In the genomic region with DNA sequence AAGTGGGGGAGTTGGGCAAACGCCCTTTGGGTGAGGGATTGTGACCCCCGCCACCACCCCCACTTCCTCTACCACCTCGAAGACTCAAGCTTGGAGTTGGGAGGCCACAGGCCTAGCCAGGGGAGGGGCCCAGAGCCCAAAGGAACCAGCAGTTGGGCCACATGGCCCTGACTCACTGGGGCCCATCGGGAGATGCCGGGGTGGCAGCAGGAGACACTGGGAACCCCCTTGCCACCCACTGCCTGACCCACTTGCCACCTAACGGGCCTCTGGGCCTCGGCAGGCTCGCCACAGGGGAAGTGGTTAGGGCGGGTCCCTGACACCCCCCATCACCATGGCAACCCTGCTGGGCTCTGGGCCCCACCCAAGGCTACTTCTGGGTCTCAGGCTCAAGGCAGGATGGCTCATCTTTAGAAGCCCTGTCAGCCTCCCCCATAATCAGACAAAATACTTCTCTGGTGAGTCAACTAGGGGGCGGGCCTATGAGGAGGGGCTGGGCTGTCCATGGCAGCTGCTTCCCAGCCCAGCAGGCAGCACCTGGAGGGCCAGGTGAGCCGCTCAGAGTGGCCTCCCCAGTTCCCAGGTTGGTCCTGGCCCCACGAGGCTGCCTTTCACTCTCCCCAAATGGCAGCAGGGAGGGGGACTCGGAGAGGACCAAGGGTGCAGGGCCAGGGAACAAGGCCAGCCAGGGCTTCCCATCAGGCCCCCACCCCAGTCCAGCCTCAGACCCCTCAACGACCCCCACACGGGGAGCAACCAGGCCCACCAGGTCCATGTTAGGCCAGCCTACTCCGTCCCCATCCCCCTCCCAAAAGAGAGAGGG, we compare ENCODE assay signal across 1 cellular context.
TF ChIP-seq lines count a peak whose summit lies in the region.

No MANE protein-coding gene starts in this region.

TF ChIP-seq in HEK293, 187 proteins besides CTCF, POLR2A, EP300 and RAD21 (continued from another document):
- TF ChIP-seq TSHZ1 (tag by site-specific recombination; IDR thresholded peaks at IDR 0.05; ENCODE audit: borderline replicate concordance): no peak
- no peak for TF ChIP-seq ZNF24 (tag by site-specific recombination; IDR thresholded peaks at IDR 0.05)
- TF ChIP-seq ZNF155 (tag by site-specific recombination; IDR thresholded peaks at IDR 0.05): no peak
- TF ChIP-seq ZBTB48 (tag by site-specific recombination; IDR thresholded peaks at IDR 0.05): 0 out of 2 replicates have a peak, but pooled peaks have one; percentile 8
- TF ChIP-seq ZBTB10 (tag by site-specific recombination; IDR thresholded peaks at IDR 0.05): peak; percentile 22; the same call in 1 of the 2 replicates
- peak; percentile 55; the same call in 1 of the 2 replicates for TF ChIP-seq ZNF335 (tag by site-specific recombination; conservative IDR thresholded peaks at IDR 0.05)
- TF ChIP-seq, protein P1, sequence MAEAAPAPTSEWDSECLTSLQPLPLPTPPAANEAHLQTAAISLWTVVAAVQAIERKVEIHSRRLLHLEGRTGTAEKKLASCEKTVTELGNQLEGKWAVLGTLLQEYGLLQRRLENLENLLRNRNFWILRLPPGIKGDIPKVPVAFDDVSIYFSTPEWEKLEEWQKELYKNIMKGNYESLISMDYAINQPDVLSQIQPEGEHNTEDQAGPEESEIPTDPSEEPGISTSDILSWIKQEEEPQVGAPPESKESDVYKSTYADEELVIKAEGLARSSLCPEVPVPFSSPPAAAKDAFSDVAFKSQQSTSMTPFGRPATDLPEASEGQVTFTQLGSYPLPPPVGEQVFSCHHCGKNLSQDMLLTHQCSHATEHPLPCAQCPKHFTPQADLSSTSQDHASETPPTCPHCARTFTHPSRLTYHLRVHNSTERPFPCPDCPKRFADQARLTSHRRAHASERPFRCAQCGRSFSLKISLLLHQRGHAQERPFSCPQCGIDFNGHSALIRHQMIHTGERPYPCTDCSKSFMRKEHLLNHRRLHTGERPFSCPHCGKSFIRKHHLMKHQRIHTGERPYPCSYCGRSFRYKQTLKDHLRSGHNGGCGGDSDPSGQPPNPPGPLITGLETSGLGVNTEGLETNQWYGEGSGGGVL (tag by site-specific recombination; IDR thresholded peaks at IDR 0.05): 0 out of 2 replicates have a peak, but pooled peaks have one; percentile 6
- no peak for TF ChIP-seq ZBTB17 (tag by site-specific recombination; IDR thresholded peaks at IDR 0.05)
- no peak for TF ChIP-seq PRDM6 (tag by site-specific recombination; IDR thresholded peaks at IDR 0.05)
- TF ChIP-seq ZNF311 (tag by site-specific recombination; IDR thresholded peaks at IDR 0.05; ENCODE audit: borderline replicate concordance): no peak
- no peak for TF ChIP-seq ZNF175 (tag by site-specific recombination; IDR thresholded peaks at IDR 0.05)
- TF ChIP-seq ZNF837 (tag by site-specific recombination; IDR thresholded peaks at IDR 0.05): no peak
- no peak for TF ChIP-seq ZBTB21 (tag by site-specific recombination; IDR thresholded peaks at IDR 0.05)
- TF ChIP-seq, protein P2, sequence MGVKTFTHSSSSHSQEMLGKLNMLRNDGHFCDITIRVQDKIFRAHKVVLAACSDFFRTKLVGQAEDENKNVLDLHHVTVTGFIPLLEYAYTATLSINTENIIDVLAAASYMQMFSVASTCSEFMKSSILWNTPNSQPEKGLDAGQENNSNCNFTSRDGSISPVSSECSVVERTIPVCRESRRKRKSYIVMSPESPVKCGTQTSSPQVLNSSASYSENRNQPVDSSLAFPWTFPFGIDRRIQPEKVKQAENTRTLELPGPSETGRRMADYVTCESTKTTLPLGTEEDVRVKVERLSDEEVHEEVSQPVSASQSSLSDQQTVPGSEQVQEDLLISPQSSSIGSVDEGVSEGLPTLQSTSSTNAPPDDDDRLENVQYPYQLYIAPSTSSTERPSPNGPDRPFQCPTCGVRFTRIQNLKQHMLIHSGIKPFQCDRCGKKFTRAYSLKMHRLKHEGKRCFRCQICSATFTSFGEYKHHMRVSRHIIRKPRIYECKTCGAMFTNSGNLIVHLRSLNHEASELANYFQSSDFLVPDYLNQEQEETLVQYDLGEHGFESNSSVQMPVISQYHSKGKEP (tag by site-specific recombination; IDR thresholded peaks at IDR 0.05): no peak
- TF ChIP-seq OVOL3 (tag by site-specific recombination; IDR thresholded peaks at IDR 0.05): no peak
- no peak for TF ChIP-seq ZNF843 (tag by site-specific recombination; IDR thresholded peaks at IDR 0.05)
- TF ChIP-seq ZIC2 (tag by site-specific recombination; IDR thresholded peaks at IDR 0.05): peak; percentile 83
- no peak for TF ChIP-seq ZNF169 (tag by site-specific recombination; IDR thresholded peaks at IDR 0.05)
- TF ChIP-seq ZNF184 (tag by site-specific recombination; IDR thresholded peaks at IDR 0.05): no peak
- peak; percentile 45; the same call in 1 of the 2 replicates for TF ChIP-seq KLF16 (tag by site-specific recombination; IDR thresholded peaks at IDR 0.05)
TF ChIP-seq in HEK293: peak in this region for 18.
